Comparison of ENCODE assay signal across 1 cellular context in the genomic region with DNA sequence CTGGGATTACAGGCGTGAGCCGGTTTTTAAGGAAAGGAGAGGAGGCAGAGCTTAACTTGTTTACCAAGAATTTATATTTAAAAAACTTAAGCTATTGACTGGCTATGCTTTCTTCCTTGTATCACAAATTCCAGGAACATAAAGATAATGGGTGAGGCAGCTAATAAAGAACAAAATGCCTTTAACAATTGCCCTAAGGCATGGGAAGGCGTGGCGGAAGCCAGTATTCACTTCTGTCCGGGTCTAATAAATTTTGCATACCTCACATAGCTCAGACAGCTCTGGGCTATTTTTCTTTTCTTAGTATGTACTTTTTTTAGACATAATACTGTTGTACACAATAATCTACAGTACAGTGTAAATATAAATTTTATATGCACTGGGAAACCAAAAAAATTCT.
TF ChIP-seq lines count a peak whose summit lies in the region.

No MANE protein-coding gene starts in this region.

TF ChIP-seq in GM23338, 12 proteins besides CTCF, POLR2A, EP300 and RAD21 (continued from another document):
- TF ChIP-seq EZH2 (IDR thresholded peaks at IDR 0.05; ENCODE audit: low read depth, unreplicated experiment) (no peak), JUNB (IDR thresholded peaks at IDR 0.05; ENCODE audit: unreplicated experiment) (no peak), STAT1 (IDR thresholded peaks at IDR 0.05; ENCODE audit: unreplicated experiment) (no peak), EZH2phosphoT487 (IDR thresholded peaks at IDR 0.05; ENCODE audit: unreplicated experiment) (no peak), ZNF114 (CRISPR knock-in tag; IDR thresholded peaks at IDR 0.05) (no peak), CREB1 (CRISPR knock-in tag; IDR thresholded peaks at IDR 0.05; ENCODE audit: low read depth) (no peak), ZNF331 (CRISPR knock-in tag; IDR thresholded peaks at IDR 0.05; ENCODE audit: low read depth) (no peak), POLR2AphosphoS5 (IDR thresholded peaks at IDR 0.05; ENCODE audit: low read depth) (no peak)
- TF ChIP-seq, protein P1, sequence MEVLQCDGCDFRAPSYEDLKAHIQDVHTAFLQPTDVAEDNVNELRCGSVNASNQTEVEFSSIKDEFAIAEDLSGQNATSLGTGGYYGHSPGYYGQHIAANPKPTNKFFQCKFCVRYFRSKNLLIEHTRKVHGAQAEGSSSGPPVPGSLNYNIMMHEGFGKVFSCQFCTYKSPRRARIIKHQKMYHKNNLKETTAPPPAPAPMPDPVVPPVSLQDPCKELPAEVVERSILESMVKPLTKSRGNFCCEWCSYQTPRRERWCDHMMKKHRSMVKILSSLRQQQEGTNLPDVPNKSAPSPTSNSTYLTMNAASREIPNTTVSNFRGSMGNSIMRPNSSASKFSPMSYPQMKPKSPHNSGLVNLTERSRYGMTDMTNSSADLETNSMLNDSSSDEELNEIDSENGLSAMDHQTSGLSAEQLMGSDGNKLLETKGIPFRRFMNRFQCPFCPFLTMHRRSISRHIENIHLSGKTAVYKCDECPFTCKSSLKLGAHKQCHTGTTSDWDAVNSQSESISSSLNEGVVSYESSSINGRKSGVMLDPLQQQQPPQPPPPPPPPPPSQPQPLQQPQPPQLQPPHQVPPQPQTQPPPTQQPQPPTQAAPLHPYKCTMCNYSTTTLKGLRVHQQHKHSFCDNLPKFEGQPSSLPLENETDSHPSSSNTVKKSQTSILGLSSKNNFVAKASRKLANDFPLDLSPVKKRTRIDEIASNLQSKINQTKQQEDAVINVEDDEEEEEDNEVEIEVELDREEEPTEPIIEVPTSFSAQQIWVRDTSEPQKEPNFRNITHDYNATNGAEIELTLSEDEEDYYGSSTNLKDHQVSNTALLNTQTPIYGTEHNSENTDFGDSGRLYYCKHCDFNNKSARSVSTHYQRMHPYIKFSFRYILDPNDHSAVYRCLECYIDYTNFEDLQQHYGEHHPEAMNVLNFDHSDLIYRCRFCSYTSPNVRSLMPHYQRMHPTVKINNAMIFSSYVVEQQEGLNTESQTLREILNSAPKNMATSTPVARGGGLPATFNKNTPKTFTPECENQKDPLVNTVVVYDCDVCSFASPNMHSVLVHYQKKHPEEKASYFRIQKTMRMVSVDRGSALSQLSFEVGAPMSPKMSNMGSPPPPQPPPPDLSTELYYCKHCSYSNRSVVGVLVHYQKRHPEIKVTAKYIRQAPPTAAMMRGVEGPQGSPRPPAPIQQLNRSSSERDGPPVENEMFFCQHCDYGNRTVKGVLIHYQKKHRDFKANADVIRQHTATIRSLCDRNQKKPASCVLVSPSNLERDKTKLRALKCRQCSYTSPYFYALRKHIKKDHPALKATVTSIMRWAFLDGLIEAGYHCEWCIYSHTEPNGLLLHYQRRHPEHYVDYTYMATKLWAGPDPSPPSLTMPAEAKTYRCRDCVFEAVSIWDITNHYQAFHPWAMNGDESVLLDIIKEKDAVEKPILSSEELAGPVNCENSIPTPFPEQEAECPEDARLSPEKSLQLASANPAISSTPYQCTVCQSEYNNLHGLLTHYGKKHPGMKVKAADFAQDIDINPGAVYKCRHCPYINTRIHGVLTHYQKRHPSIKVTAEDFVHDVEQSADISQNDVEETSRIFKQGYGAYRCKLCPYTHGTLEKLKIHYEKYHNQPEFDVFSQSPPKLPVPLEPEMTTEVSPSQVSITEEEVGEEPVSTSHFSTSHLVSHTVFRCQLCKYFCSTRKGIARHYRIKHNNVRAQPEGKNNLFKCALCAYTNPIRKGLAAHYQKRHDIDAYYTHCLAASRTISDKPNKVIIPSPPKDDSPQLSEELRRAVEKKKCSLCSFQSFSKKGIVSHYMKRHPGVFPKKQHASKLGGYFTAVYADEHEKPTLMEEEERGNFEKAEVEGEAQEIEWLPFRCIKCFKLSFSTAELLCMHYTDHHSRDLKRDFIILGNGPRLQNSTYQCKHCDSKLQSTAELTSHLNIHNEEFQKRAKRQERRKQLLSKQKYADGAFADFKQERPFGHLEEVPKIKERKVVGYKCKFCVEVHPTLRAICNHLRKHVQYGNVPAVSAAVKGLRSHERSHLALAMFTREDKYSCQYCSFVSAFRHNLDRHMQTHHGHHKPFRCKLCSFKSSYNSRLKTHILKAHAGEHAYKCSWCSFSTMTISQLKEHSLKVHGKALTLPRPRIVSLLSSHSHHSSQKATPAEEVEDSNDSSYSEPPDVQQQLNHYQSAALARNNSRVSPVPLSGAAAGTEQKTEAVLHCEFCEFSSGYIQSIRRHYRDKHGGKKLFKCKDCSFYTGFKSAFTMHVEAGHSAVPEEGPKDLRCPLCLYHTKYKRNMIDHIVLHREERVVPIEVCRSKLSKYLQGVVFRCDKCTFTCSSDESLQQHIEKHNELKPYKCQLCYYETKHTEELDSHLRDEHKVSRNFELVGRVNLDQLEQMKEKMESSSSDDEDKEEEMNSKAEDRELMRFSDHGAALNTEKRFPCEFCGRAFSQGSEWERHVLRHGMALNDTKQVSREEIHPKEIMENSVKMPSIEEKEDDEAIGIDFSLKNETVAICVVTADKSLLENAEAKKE (CRISPR knock-in tag; IDR thresholded peaks at IDR 0.05): no peak
- TF ChIP-seq, protein P2, sequence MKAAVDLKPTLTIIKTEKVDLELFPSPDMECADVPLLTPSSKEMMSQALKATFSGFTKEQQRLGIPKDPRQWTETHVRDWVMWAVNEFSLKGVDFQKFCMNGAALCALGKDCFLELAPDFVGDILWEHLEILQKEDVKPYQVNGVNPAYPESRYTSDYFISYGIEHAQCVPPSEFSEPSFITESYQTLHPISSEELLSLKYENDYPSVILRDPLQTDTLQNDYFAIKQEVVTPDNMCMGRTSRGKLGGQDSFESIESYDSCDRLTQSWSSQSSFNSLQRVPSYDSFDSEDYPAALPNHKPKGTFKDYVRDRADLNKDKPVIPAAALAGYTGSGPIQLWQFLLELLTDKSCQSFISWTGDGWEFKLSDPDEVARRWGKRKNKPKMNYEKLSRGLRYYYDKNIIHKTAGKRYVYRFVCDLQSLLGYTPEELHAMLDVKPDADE (IDR thresholded peaks at IDR 0.05): no peak
